Comparison of ENCODE assay signal across 21 cellular contexts in genomic region chr13:32234914-32235313, GRCh38.
DNase-seq lines count a peak whose midpoint lies in the region; ATAC-seq and TF ChIP-seq lines count a peak whose summit lies in the region.
"Had no signal": no experiment of that assay in that cellular context is flagged by ENCODE, and none has a peak within 500 bp of the region (broad histone marks: within the 10 kb centered on the region; RNA-seq: fewer than 3 reads in every experiment).

No MANE protein-coding gene starts in this region.

- no peak for TF ChIP-seq CTCF in A673 (conservative IDR thresholded peaks at IDR 0.05; ENCODE audit: low read depth, low read length)
- TF ChIP-seq CTCF in esophagus muscularis mucosa (IDR thresholded peaks at IDR 0.05) = no peak

- CTCF ChIA-PET in A673 (lab: Charles Lee) = interaction anchor here (0.6 kb wide), 1 partner anchor 440 kb away, joined by 5 read pairs; no protein-coding TSS in a partner anchor

- intact Hi-C loops in A673 (cut with micrococcal nuclease; ENCODE audit: unreplicated experiment) (no loop called here), esophagus muscularis mucosa (cut with DNase I) (no loop called here)

- H3K4me1 ChIP-seq in A673 (ENCODE audit: insufficient read depth, low read length, poor library complexity, severe bottlenecking) (no peaks in the 10 kb centered on the region), SJCRH30 (peaks cover 8% of the 10 kb centered on the region; the same call in 1 of the 2 replicates), esophagus muscularis mucosa (peaks cover 6 to 18% (median 15%) of the 10 kb centered on the region in 4 donors)
- H3K4me1 ChIP-seq: lower lobe of right lung had no signal

- TF ChIP-seq POLR2A in esophagus muscularis mucosa (IDR thresholded peaks at IDR 0.05; ENCODE audit: low read depth) = no peak

- WGBS in esophagus muscularis mucosa = 82% methylated on average over 2 of the region's 2 CpGs

- H3K36me3 ChIP-seq in A673 (ENCODE audit: insufficient read depth, low read length, poor library complexity, severe bottlenecking) = no peaks in the 10 kb centered on the region
- no peaks in the 10 kb centered on the region for H3K36me3 ChIP-seq in SJCRH30
- peaks cover 0 to 72% (median 25%) of the 10 kb centered on the region in 4 donors for H3K36me3 ChIP-seq in esophagus muscularis mucosa
- H3K36me3 ChIP-seq: ovary, SJSA1 had no signal

- BruUV-seq in A673 (replicated peaks; lab: Mats Ljungman, UMichigan) = no TSS peak

- H3K27me3 ChIP-seq in A673 (replicated peaks; ENCODE audit: insufficient read depth, low read depth, low read length, poor library complexity) = no peaks in the 10 kb centered on the region
- H3K27me3 ChIP-seq in SJCRH30 = no peaks in the 10 kb centered on the region
- H3K27me3 ChIP-seq in esophagus muscularis mucosa = no peaks in the 10 kb centered on the region
- H3K27me3 ChIP-seq: BLaER1 treated with 17β-estradiol and CSF1 and Interleukin-3, amounts not matched to agents 10 nM and 100 nM; ovary; SJSA1 had no signal

- no peak overlapping the region for H3K4me3 ChIP-seq in A673 (ENCODE audit: low read depth, low read length, poor library complexity, severe bottlenecking)
- no peak overlapping the region for H3K4me3 ChIP-seq in SJCRH30
- H3K4me3 ChIP-seq in esophagus muscularis mucosa = no peak overlapping the region
- H3K4me3 ChIP-seq: BLaER1 treated with 17β-estradiol and CSF1 and Interleukin-3, amounts not matched to agents 10 nM and 100 nM; lower lobe of right lung; ovary; SJSA1; smooth muscle cell had no signal

- H3K9me3 ChIP-seq in A673 (ENCODE audit: low read depth, low read length, poor library complexity, severe bottlenecking) (no peaks in the 10 kb centered on the region), SJCRH30 (replicated peaks) (no peaks in the 10 kb centered on the region), esophagus muscularis mucosa (no peaks in the 10 kb centered on the region)
- H3K9me3 ChIP-seq: lower lobe of right lung, ovary, SJSA1 had no signal

- no peak for ATAC-seq in GM19351 (IDR thresholded peaks at IDR 0.05; ENCODE audit: unreplicated experiment)
- ATAC-seq: activated CD8-positive, alpha-beta T cell treated with anti-CD3 and anti-CD28 coated beads for 36 hours; lower lobe of right lung had no signal

- POLR2A ChIA-PET in A673 (lab: Charles Lee; ENCODE audit: low non-redundant PET) = no interaction called here

- H3K27ac ChIP-seq in A673 (ENCODE audit: low read depth, low read length, poor library complexity, severe bottlenecking) (no peak overlapping the region), SJCRH30 (no peak overlapping the region), esophagus muscularis mucosa (replicated peaks in 1 of 4) (no peak overlapping the region)
- H3K27ac ChIP-seq: BLaER1 treated with 17β-estradiol and CSF1 and Interleukin-3, amounts not matched to agents 10 nM and 100 nM; lower lobe of right lung; ovary; SJSA1 had no signal

- no peak for TF ChIP-seq EP300 in esophagus muscularis mucosa (IDR thresholded peaks at IDR 0.05)

- DNase-seq in A673 (ENCODE audit: low spot score) (peak; percentile 24), COLO668 (lab: John Stamatoyannopoulos, UW; ENCODE audit: unreplicated experiment) (peak; percentile 47), SJCRH30 (peak; percentile 74 to 84), esophagus muscularis mucosa (ENCODE audit: extremely low spot score) (peak; percentile 42), mucosa of gallbladder (ENCODE audit: low spot score) (no peak), mesenteric fat pad (ENCODE audit: low spot score) (no peak)
- DNase-seq: activated CD4-positive, CD25-positive, alpha-beta regulatory T cell treated with anti-CD3 and anti-CD28 coated beads, Interleukin-2, amount 50 U/mL, for 72 hours; activated CD8-positive, alpha-beta T cell treated with anti-CD3 and anti-CD28 coated beads for 36 hours; activated naive CD8-positive, alpha-beta T cell treated with anti-CD3 and anti-CD28 coated beads for 36 hours; cerebellar nuclear complex; H7; lower lobe of right lung; NCI-H1048; NCI-H187; NCI-H69; nephron progenitor cell; ovary had no signal

Comparison
In these comparisons a context has a peak if more than half of its experiments do, and no peak if none do; other contexts are left out.
1. DNase-seq: peak in A673 (single experiment), COLO668 (single experiment), SJCRH30 (2 of 2) and esophagus muscularis mucosa (single experiment); none in mucosa of gallbladder (single experiment) and mesenteric fat pad (single experiment).